Comparison of ENCODE assay signal across 29 cellular contexts in the genomic region with DNA sequence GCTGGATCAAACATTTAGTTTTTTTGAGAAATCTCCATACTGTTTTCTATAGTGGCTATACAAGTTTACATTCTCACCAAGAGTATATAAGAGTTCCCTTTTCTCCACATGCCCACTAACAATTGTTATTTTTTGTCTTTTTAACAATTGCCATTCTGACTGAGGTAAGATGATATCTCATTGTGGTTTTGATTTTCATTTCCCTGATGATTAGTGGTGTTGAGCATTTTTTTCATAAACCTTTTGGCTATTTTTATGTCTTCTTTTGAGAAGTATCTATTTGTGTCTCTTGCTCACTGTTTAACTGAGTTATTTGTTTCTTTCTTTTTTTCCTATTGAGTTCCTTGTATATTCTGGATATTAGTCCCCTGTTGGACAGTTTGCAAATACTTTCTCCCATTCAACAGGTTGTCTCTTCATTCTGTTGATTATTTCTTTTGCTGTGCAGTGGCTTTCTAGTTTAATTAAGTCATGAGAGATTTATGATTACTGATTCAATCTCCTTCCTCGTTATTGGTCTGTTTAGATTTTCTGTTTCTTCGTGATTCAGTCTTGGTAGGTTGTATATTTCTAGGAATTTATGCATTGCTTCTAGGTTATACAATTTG. TPM values are rescaled to one million over a fixed set of nuclear protein-coding genes. Genes with fewer than 3 reads are reported as not detected.
"Had no signal": no experiment of that assay in that cellular context is flagged by ENCODE, and none has a peak within 500 bp of the region (broad histone marks: within the 10 kb centered on the region; RNA-seq: fewer than 3 reads in every experiment).

No MANE protein-coding gene starts in this region.

- H3K4me2 ChIP-seq: neural progenitor cell had no signal

- H3K4me3 ChIP-seq: heart left ventricle, left lung, lower lobe of right lung, neural progenitor cell, psoas muscle, sigmoid colon, spleen, tibial nerve had no signal

- FAIRE-seq: endothelial cell of umbilical vein had no signal

- H3K36me3 ChIP-seq: heart left ventricle, left lung, lower lobe of right lung, neural progenitor cell, sigmoid colon, spleen, tibial nerve had no signal

- H3K4me3 Mint-ChIP-seq: natural killer cell, neural progenitor cell had no signal

- DNase-seq: activated CD4-positive, alpha-beta T cell treated with anti-CD3 and anti-CD28 coated beads for 4 hours; activated CD4-positive, alpha-beta T cell treated with anti-CD3 and anti-CD28 coated beads, Interleukin-2, amount 50 U/mL, for 4 hours; activated CD8-positive, alpha-beta memory T cell treated with anti-CD3 and anti-CD28 coated beads for 24 hours; activated gamma-delta T cell; activated naive CD4-positive, alpha-beta T cell treated with anti-CD3 and anti-CD28 coated beads, Interleukin-2, amount 50 U/mL, for 16 hours; amniotic stem cell; caudate nucleus; foreskin fibroblast; heart left ventricle; hypothalamus; kidney glomerular epithelial cell; left lung; lower lobe of right lung; mesenchymal stem cell; natural killer cell; occipital lobe; psoas muscle; sigmoid colon; spleen; stimulated activated naive CD4-positive, alpha-beta T cell; T-helper 9 cell had no signal

- H3K9me3 ChIP-seq: heart left ventricle, left lung, lower lobe of right lung, psoas muscle, sigmoid colon, spleen, tibial nerve had no signal

- H3K27ac Mint-ChIP-seq: natural killer cell, neural progenitor cell had no signal

- H3K4me1 ChIP-seq: lower lobe of right lung, neural progenitor cell, parathyroid adenoma, psoas muscle had no signal

- H3K9ac ChIP-seq: neural progenitor cell, parathyroid adenoma had no signal

- H3K4me1 Mint-ChIP-seq: natural killer cell had no signal

- ATAC-seq: heart left ventricle, left lung, lower lobe of right lung, natural killer cell, psoas muscle had no signal

- H3K27ac ChIP-seq: heart left ventricle, left lung, lower lobe of right lung, neural progenitor cell, parathyroid adenoma, psoas muscle, sigmoid colon, spleen, tibial nerve, VCaP had no signal

- H2AFZ ChIP-seq: neural progenitor cell, parathyroid adenoma had no signal

- H3K36me3 Mint-ChIP-seq: natural killer cell, neural progenitor cell had no signal

- H3K79me2 ChIP-seq: parathyroid adenoma had no signal

- H3K27me3 ChIP-seq: heart left ventricle, left lung, neural progenitor cell, sigmoid colon, tibial nerve had no signal

RNA-seq across cellular contexts. Expression of a gene that starts 13.9 kb away (rescaled TPM):
- total RNA-seq: chondrocyte, endothelial cell of umbilical vein, heart left ventricle, natural killer cell, psoas muscle, sigmoid colon, spleen, ureter had no signal
- polyA plus RNA-seq: endothelial cell of umbilical vein, esophagus, heart left ventricle, sigmoid colon had no signal
